Comparison of ENCODE assay signal across 32 cellular contexts in genomic region chr15:54941417-54941816, GRCh38.
"Had no signal": no experiment of that assay in that cellular context is flagged by ENCODE, and none has a peak within 500 bp of the region (broad histone marks: within the 10 kb centered on the region; RNA-seq: fewer than 3 reads in every experiment).

No MANE protein-coding gene starts in this region.

- H3K4me3 Mint-ChIP-seq: naive thymus-derived CD4-positive, alpha-beta T cell; natural killer cell treated with Interleukin-12 subunit alpha and Interleukin-12 subunit beta and Interleukin-15 and Interleukin-18, amount 100 ng/mL, for 72 hours; nephron progenitor cell; neural crest cell; stimulated activated memory B cell treated with anti-CD40 and anti-IgM and Interleukin-4, amounts not matched to agents 10 μg/mL and 1 μg/mL and 100 μg/mL, for 72 hours; stimulated activated naive CD8-positive, alpha-beta T cell treated with anti-CD3 and anti-CD28 coated beads, Interleukin-15, amount 100 ng/mL, for 72 hours had no signal

- H3K27ac Mint-ChIP-seq: naive thymus-derived CD4-positive, alpha-beta T cell; natural killer cell treated with Interleukin-12 subunit alpha and Interleukin-12 subunit beta and Interleukin-15 and Interleukin-18, amount 100 ng/mL, for 72 hours; nephron progenitor cell; progenitor cell of endocrine pancreas; stimulated activated memory B cell treated with anti-CD40 and anti-IgM and Interleukin-4, amounts not matched to agents 10 μg/mL and 1 μg/mL and 100 μg/mL, for 72 hours; stimulated activated naive CD8-positive, alpha-beta T cell treated with anti-CD3 and anti-CD28 coated beads, Interleukin-15, amount 100 ng/mL, for 72 hours had no signal

- H3K27ac ChIP-seq: neutrophil, ovary, parathyroid adenoma, psoas muscle, right lobe of liver, sigmoid colon, suprapubic skin, testis, thyroid gland, tibial nerve, upper lobe of right lung, uterus had no signal

- H3K36me3 ChIP-seq: neutrophil, ovary, right lobe of liver, sigmoid colon, suprapubic skin, thyroid gland, tibial nerve, upper lobe of right lung, uterus had no signal

- H3K79me2 ChIP-seq: parathyroid adenoma had no signal

- H3K9me3 ChIP-seq: neutrophil, ovary, psoas muscle, right lobe of liver, sigmoid colon, testis, thyroid gland, tibial nerve, upper lobe of right lung, uterus had no signal

- H3K4me3 ChIP-seq: ovary, psoas muscle, right lobe of liver, sigmoid colon, suprapubic skin, testis, thyroid gland, tibial nerve, upper lobe of right lung, uterus had no signal

- DNase-seq: naive thymus-derived CD4-positive, alpha-beta T cell; nephron progenitor cell; nucleus accumbens; ovary; posterior cingulate gyrus; psoas muscle; right cardiac atrium; right lobe of liver; sigmoid colon; small intestine; stimulated activated CD4-positive, alpha-beta T cell treated with anti-CD3 and anti-CD28 coated beads, Interleukin-15, amount 100 ng/mL, for 24 hours; stimulated activated CD4-positive, alpha-beta T cell treated with anti-CD3 and anti-CD28 coated beads, Interleukin-2, amount 100 ng/mL, for 24 hours; stimulated activated CD4-positive, alpha-beta T cell treated with anti-CD3 and anti-CD28 coated beads, Interleukin-2, amount 100 ng/mL, for 48 hours; stimulated activated CD4-positive, alpha-beta T cell treated with anti-CD3 and anti-CD28 coated beads, Interleukin-4, amount 100 ng/mL, for 4 hours; stimulated activated CD8-positive, alpha-beta memory T cell treated with anti-CD3 and anti-CD28 coated beads, Interleukin-4, amount 100 ng/mL, for 48 hours; stimulated activated naive CD4-positive, alpha-beta T cell; stimulated activated naive CD8-positive, alpha-beta T cell treated with anti-CD3 and anti-CD28 coated beads, Interleukin-15, amount 100 ng/mL, for 72 hours; stimulated activated naive CD8-positive, alpha-beta T cell treated with anti-CD3 and anti-CD28 coated beads, Interleukin-15, Interleukin-2, amounts not matched to agents 100 U/mL and 50 U/mL, for 24 hours; substantia nigra; testis; thyroid gland; trophoblast cell; upper lobe of right lung; uterus had no signal

- H3K4me1 Mint-ChIP-seq: naive thymus-derived CD4-positive, alpha-beta T cell; nephron progenitor cell; stimulated activated memory B cell treated with anti-CD40 and anti-IgM and Interleukin-4, amounts not matched to agents 10 μg/mL and 1 μg/mL and 100 μg/mL, for 72 hours; stimulated activated naive CD8-positive, alpha-beta T cell treated with anti-CD3 and anti-CD28 coated beads, Interleukin-15, amount 100 ng/mL, for 72 hours had no signal

- ATAC-seq: naive thymus-derived CD4-positive, alpha-beta T cell; natural killer cell treated with Interleukin-12 subunit alpha and Interleukin-12 subunit beta and Interleukin-15 and Interleukin-18, amount 100 ng/mL, for 72 hours; psoas muscle; right lobe of liver; stimulated activated memory B cell treated with anti-CD40 and anti-IgM and Interleukin-4, amounts not matched to agents 10 μg/mL and 1 μg/mL and 100 μg/mL, for 72 hours; stimulated activated naive CD8-positive, alpha-beta T cell treated with anti-CD3 and anti-CD28 coated beads, Interleukin-15, amount 100 ng/mL, for 72 hours; stimulated activated naive CD8-positive, alpha-beta T cell treated with anti-CD3 and anti-CD28 coated beads, Interleukin-15, Interleukin-2, amounts not matched to agents 100 U/mL and 50 U/mL, for 24 hours; upper lobe of right lung had no signal

- H3K4me1 ChIP-seq: parathyroid adenoma, psoas muscle, right lobe of liver, sigmoid colon, suprapubic skin, testis, thyroid gland, tibial nerve, upper lobe of right lung, uterus had no signal

- H3K36me3 Mint-ChIP-seq: naive thymus-derived CD4-positive, alpha-beta T cell; stimulated activated memory B cell treated with anti-CD40 and anti-IgM and Interleukin-4, amounts not matched to agents 10 μg/mL and 1 μg/mL and 100 μg/mL, for 72 hours had no signal

- H3K27me3 ChIP-seq: neutrophil, ovary, right lobe of liver, sigmoid colon, suprapubic skin, testis, thyroid gland, tibial nerve, upper lobe of right lung, uterus had no signal

- H3K27me3 Mint-ChIP-seq: progenitor cell of endocrine pancreas; stimulated activated memory B cell treated with anti-CD40 and anti-IgM and Interleukin-4, amounts not matched to agents 10 μg/mL and 1 μg/mL and 100 μg/mL, for 72 hours; stimulated activated naive CD8-positive, alpha-beta T cell treated with anti-CD3 and anti-CD28 coated beads, Interleukin-15, amount 100 ng/mL, for 72 hours had no signal

- H3K9me3 Mint-ChIP-seq: neural crest cell; stimulated activated memory B cell treated with anti-CD40 and anti-IgM and Interleukin-4, amounts not matched to agents 10 μg/mL and 1 μg/mL and 100 μg/mL, for 72 hours had no signal

- H2AFZ ChIP-seq: parathyroid adenoma had no signal
